Comparison of ENCODE assay signal across 8 cellular contexts in the genomic region with DNA sequence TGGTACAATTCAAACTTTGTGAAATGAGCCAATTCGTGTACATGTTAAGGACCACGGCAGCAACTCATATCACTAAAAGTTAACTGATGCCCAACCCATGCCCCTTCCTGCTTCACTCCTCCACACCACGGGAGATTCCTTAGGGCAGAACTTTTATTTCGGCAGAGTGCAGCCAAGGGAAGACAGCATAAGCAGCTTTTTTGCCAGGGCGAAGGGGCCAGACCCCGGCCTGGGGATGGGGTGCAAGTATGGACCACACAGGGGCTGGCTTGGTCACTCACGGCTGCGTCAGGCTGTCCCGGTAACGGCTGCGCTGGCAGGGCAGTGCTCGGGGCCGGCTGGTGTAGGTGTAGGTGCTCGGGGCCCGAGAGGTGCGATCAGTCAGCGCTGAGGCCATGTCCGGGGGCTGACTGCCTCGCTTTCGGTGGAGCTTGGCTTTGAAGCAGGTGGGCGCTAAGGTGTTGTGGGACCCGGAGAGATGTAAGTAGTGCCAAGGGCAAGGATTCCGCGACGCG. TPM values are rescaled to one million over a fixed set of nuclear protein-coding genes. Genes with fewer than 3 reads are reported as not detected.
DNase-seq lines count a peak whose midpoint lies in the region; ATAC-seq and TF ChIP-seq lines count a peak whose summit lies in the region.

No MANE protein-coding gene starts in this region.

- H3K27me3 Mint-ChIP-seq in glutamatergic neuron (ENCODE audit: unreplicated experiment): peaks cover 3% of the 10 kb centered on the region

- H3K27ac ChIP-seq in 22Rv1 (peak overlapping the region; percentile 94), VCaP (peak overlapping the region; percentile 91), rectal smooth muscle tissue (ENCODE audit: low read depth, low read length) (peak overlapping the region; percentile 82)

- no peak for DNase-seq in glutamatergic neuron
- DNase-seq in NCI-H2107 treated with DMSO at 0.1 percent for 48 hours (lab: John Stamatoyannopoulos, UW; ENCODE audit: unreplicated experiment): no peak
- DNase-seq in glomerular visceral epithelial cell (ENCODE audit: extremely low spot score): no peak

- peak overlapping the region; percentile 64 for H3K27ac Mint-ChIP-seq in glutamatergic neuron (ENCODE audit: unreplicated experiment)

- no peaks in the 10 kb centered on the region for H3K27me3 ChIP-seq in rectal smooth muscle tissue (ENCODE audit: control insufficient read depth, insufficient read depth, low read length)

- H3K36me3 Mint-ChIP-seq in glutamatergic neuron (ENCODE audit: unreplicated experiment): peaks cover 4% of the 10 kb centered on the region

- H3K4me3 Mint-ChIP-seq in glutamatergic neuron (ENCODE audit: unreplicated experiment): peak overlapping the region; percentile 95

- peak overlapping the region; percentile 98 for H3K4me3 ChIP-seq in rectal smooth muscle tissue (ENCODE audit: low read length)

- peaks cover 2% of the 10 kb centered on the region for H3K9me3 Mint-ChIP-seq in glutamatergic neuron (ENCODE audit: unreplicated experiment)

- peaks cover 5% of the 10 kb centered on the region for H3K4me1 ChIP-seq in rectal smooth muscle tissue (ENCODE audit: control insufficient read depth, insufficient read depth, low read length)

- no peaks in the 10 kb centered on the region for H3K36me3 ChIP-seq in rectal smooth muscle tissue (ENCODE audit: control insufficient read depth, insufficient read depth, low read length)

- peak overlapping the region; percentile 64 for H3K9ac ChIP-seq in rectal smooth muscle tissue (ENCODE audit: low read length)

- peak; percentile 14 for ATAC-seq in GM18861 (IDR thresholded peaks at IDR 0.05; ENCODE audit: unreplicated experiment)
- peak; percentile 33 for ATAC-seq in HG03135 (IDR thresholded peaks at IDR 0.05; ENCODE audit: unreplicated experiment)

- TF ChIP-seq CTCF in 22Rv1 (IDR thresholded peaks at IDR 0.05) (no peak), VCaP (conservative IDR thresholded peaks at IDR 0.05) (no peak), glutamatergic neuron (IDR thresholded peaks at IDR 0.05; ENCODE audit: partially characterized antibody, unreplicated experiment) (no peak)

- H3K4me1 Mint-ChIP-seq in glutamatergic neuron (ENCODE audit: low read depth, unreplicated experiment): peaks cover 7% of the 10 kb centered on the region

RNA-seq across cellular contexts. Expression of gene RSPH3, which starts 0.8 kb away (rescaled TPM):
- total RNA-seq in glutamatergic neuron (ENCODE audit: unreplicated experiment): 4.6 TPM

RNA-seq across cellular contexts. Expression of gene TAGAP, which starts 45.6 kb away (rescaled TPM):
- not detected for total RNA-seq in glutamatergic neuron (ENCODE audit: unreplicated experiment)
